In genomic region chr4:141213550-141213991, GRCh38 we compare ENCODE assay signal across 20 cellular contexts. TPM values are rescaled to one million over a fixed set of nuclear protein-coding genes. Genes with fewer than 3 reads are reported as not detected.
A peak's percentile ranks its signal among the peaks of the same experiment; 100 is the strongest.
DNase-seq lines count a peak whose midpoint lies in the region; FAIRE-seq and TF ChIP-seq lines count a peak whose summit lies in the region.
"Had no signal": no experiment of that assay in that cellular context is flagged by ENCODE, and none has a peak within 500 bp of the region (broad histone marks: within the 10 kb centered on the region; RNA-seq: fewer than 3 reads in every experiment).

No MANE protein-coding gene starts in this region.

- H3K9ac ChIP-seq in kidney (ENCODE audit: low read length in 2 of 2) (no peak overlapping the region), neuronal stem cell (ENCODE audit: low read depth, low read length, poor library complexity) (no peak overlapping the region)
- H3K9ac ChIP-seq: BLaER1 had no signal

- no peaks in the 10 kb centered on the region for H3K79me1 ChIP-seq in neuronal stem cell (ENCODE audit: low read depth, low read length)

- H3K4ac ChIP-seq in neuronal stem cell (ENCODE audit: low read length) = no peak overlapping the region

- no peak overlapping the region for H2AFZ ChIP-seq in neuronal stem cell (ENCODE audit: low read length)

- no peaks in the 10 kb centered on the region for H3K27me3 ChIP-seq in neuronal stem cell (ENCODE audit: control insufficient read depth in 3 of 3, insufficient read depth in 3 of 3, low read depth in 1 of 3, low read length in 3 of 3)
- H3K27me3 ChIP-seq: BLaER1 had no signal

- H2BK12ac ChIP-seq in neuronal stem cell (ENCODE audit: low read length) = no peak overlapping the region

- H3K4me1 Mint-ChIP-seq in chondrocyte (ENCODE audit: low read depth) = no peaks in the 10 kb centered on the region
- peaks cover 1% of the 10 kb centered on the region for H3K4me1 Mint-ChIP-seq in T-helper 2 cell treated with Interferon-gamma antibody and Interleukin-4, amounts not matched to agents 5 μg/mL and 100 μg/mL, for 36 hours (ENCODE audit: low read depth)
- H3K4me1 Mint-ChIP-seq: B cell had no signal

- H3K9me3 Mint-ChIP-seq in chondrocyte (ENCODE audit: low read depth) = no peaks in the 10 kb centered on the region
- H3K9me3 Mint-ChIP-seq in T-helper 2 cell treated with Interferon-gamma antibody and Interleukin-4, amounts not matched to agents 5 μg/mL and 100 μg/mL, for 36 hours = no peaks in the 10 kb centered on the region
- H3K9me3 Mint-ChIP-seq: CD8-positive, alpha-beta T cell had no signal

- H3K18ac ChIP-seq in neuronal stem cell (ENCODE audit: low read length) = no peak overlapping the region

- H3K27ac ChIP-seq in kidney (ENCODE audit: low read depth in 2 of 2, low read length in 2 of 2) (no peak overlapping the region), neuronal stem cell (replicated peaks; ENCODE audit: low read length) (no peak overlapping the region)
- H3K27ac ChIP-seq: BLaER1, C4-2B had no signal

- peak overlapping the region; percentile 3 for H4K8ac ChIP-seq in neuronal stem cell (ENCODE audit: low read depth, low read length)

- H3K9me3 ChIP-seq in kidney (ENCODE audit: control insufficient read depth in 1 of 2, low read length in 2 of 2) = no peaks in the 10 kb centered on the region
- H3K9me3 ChIP-seq in neuronal stem cell (replicated peaks in 1 of 2; ENCODE audit: control insufficient read depth in 2 of 2, insufficient read depth in 1 of 2, low read depth in 1 of 2, low read length in 2 of 2) = no peaks in the 10 kb centered on the region
- H3K9me3 ChIP-seq: BLaER1, Caco-2, HAP-1 had no signal

- H2BK120ac ChIP-seq in neuronal stem cell (ENCODE audit: low read depth, low read length) = no peak overlapping the region

- peak overlapping the region; percentile 53 for H2BK5ac ChIP-seq in neuronal stem cell (ENCODE audit: low read length)

- peak overlapping the region; percentile 71 for H3K14ac ChIP-seq in neuronal stem cell (ENCODE audit: low read length)

- TF ChIP-seq CTCF in chondrocyte (IDR thresholded peaks at IDR 0.05) = no peak
- TF ChIP-seq CTCF in kidney (IDR thresholded peaks at IDR 0.05; ENCODE audit: borderline replicate concordance, extremely low read depth, insufficient read depth) = no peak

- no peak for FAIRE-seq in kidney (lab: Jason Lieb, UNC)
- FAIRE-seq: G401.6, GM12892, H54 had no signal

- peaks cover 9% of the 10 kb centered on the region for H3K27me3 Mint-ChIP-seq in chondrocyte (ENCODE audit: low read depth)
- peaks cover 10% of the 10 kb centered on the region for H3K27me3 Mint-ChIP-seq in T-helper 2 cell treated with Interferon-gamma antibody and Interleukin-4, amounts not matched to agents 5 μg/mL and 100 μg/mL, for 36 hours (ENCODE audit: low read depth)

- WGBS in neuronal stem cell (ENCODE audit: extremely low coverage in 2 of 2, insufficient read length in 2 of 2, insufficient replicate concordance in 1 of 2), 2 donors = no CpG with 5 or more reads among the region's 26 CpGs

- no peak overlapping the region for H3K4me2 ChIP-seq in neuronal stem cell (ENCODE audit: insufficient read depth, low read length, poor library complexity, severe bottlenecking)
- H3K4me2 ChIP-seq: BLaER1 had no signal

- intact Hi-C loops in kidney (cut with DNase I) = no loop called here

- H3K4me1 ChIP-seq in kidney (ENCODE audit: control insufficient read depth in 1 of 2, insufficient read depth in 1 of 2, low read depth in 1 of 2, low read length in 2 of 2) (no peaks in the 10 kb centered on the region), neuronal stem cell (ENCODE audit: control insufficient read depth in 2 of 2, insufficient read depth in 1 of 2, low read depth in 1 of 2, low read length in 2 of 2) (no peaks in the 10 kb centered on the region)
- H3K4me1 ChIP-seq: BLaER1, Caco-2, HAP-1 had no signal

- no peak overlapping the region for H3K27ac Mint-ChIP-seq in chondrocyte (ENCODE audit: unreplicated experiment)
- H3K27ac Mint-ChIP-seq in T-helper 2 cell treated with Interferon-gamma antibody and Interleukin-4, amounts not matched to agents 5 μg/mL and 100 μg/mL, for 36 hours = no peak overlapping the region
- H3K27ac Mint-ChIP-seq: B cell; CD4-positive, CD25-positive, alpha-beta regulatory T cell; CD8-positive, alpha-beta T cell; HFFc6 had no signal

- H3K36me3 Mint-ChIP-seq in chondrocyte (ENCODE audit: low read depth) = no peaks in the 10 kb centered on the region
- H3K36me3 Mint-ChIP-seq in T-helper 2 cell treated with Interferon-gamma antibody and Interleukin-4, amounts not matched to agents 5 μg/mL and 100 μg/mL, for 36 hours (ENCODE audit: low read depth) = no peaks in the 10 kb centered on the region
- H3K36me3 Mint-ChIP-seq: CD4-positive, CD25-positive, alpha-beta regulatory T cell; CD8-positive, alpha-beta T cell had no signal

- no peak overlapping the region for H3K23ac ChIP-seq in neuronal stem cell (ENCODE audit: low read depth, low read length, poor library complexity)

- no peak overlapping the region for H4K91ac ChIP-seq in neuronal stem cell (ENCODE audit: low read depth, low read length, poor library complexity)

- H3K4me3 Mint-ChIP-seq in chondrocyte (ENCODE audit: unreplicated experiment) = no peak overlapping the region
- no peak overlapping the region for H3K4me3 Mint-ChIP-seq in T-helper 2 cell treated with Interferon-gamma antibody and Interleukin-4, amounts not matched to agents 5 μg/mL and 100 μg/mL, for 36 hours
- H3K4me3 Mint-ChIP-seq: B cell; CD4-positive, CD25-positive, alpha-beta regulatory T cell; CD8-positive, alpha-beta T cell; HFFc6 had no signal

- H3K4me3 ChIP-seq in kidney (ENCODE audit: low read length in 2 of 2) = no peak overlapping the region
- no peak overlapping the region for H3K4me3 ChIP-seq in neuronal stem cell (ENCODE audit: low read length in 2 of 2)
- H3K4me3 ChIP-seq: BLaER1, HAP-1 had no signal

- no peak overlapping the region for H2BK15ac ChIP-seq in neuronal stem cell (ENCODE audit: low read length)

- no peak overlapping the region for H2AK5ac ChIP-seq in neuronal stem cell (ENCODE audit: low read depth, low read length)

- H3K36me3 ChIP-seq in kidney (ENCODE audit: control insufficient read depth in 1 of 2, insufficient read depth in 2 of 2, low read length in 2 of 2) (no peaks in the 10 kb centered on the region), neuronal stem cell (replicated peaks in 1 of 2; ENCODE audit: control insufficient read depth in 2 of 2, insufficient read depth in 2 of 2, low read length in 2 of 2) (no peaks in the 10 kb centered on the region)
- H3K36me3 ChIP-seq: BLaER1, HAP-1 had no signal

- DNase-seq in chondrocyte (ENCODE audit: low spot score) (peak; percentile 87), kidney (peak; percentile 64), neuronal stem cell (ENCODE audit: low spot score) (no peak), NK-92 (lab: John Stamatoyannopoulos, UW; ENCODE audit: unreplicated experiment) (no peak), NCI-H1694 treated with DMSO at 0.1 percent for 48 hours (lab: John Stamatoyannopoulos, UW) (no peak)
- DNase-seq in T-helper 2 cell treated with Interferon-gamma antibody and Interleukin-4, amounts not matched to agents 5 μg/mL and 100 μg/mL, for 36 hours (ENCODE audit: low spot score) = no peak
- DNase-seq: CD4-positive, CD25-positive, alpha-beta regulatory T cell; CD8-positive, alpha-beta T cell; DMS153; DND-41; GOT3; HFFc6 had no signal

RNA-seq across cellular contexts. Expression of gene ZNF330, which starts 7.1 kb away (rescaled TPM):
- 19.6 to 25.9 TPM (median 25.9 TPM) in 3 replicates for total RNA-seq in chondrocyte
- 29.5 TPM for total RNA-seq in kidney
- polyA plus RNA-seq in kidney (ENCODE audit: insufficient read depth, low read depth, low replicate concordance) = 32.1 TPM
- polyA plus RNA-seq in neuronal stem cell (2013, experiment 1 of 2) = 36.3 TPM
- polyA plus RNA-seq in neuronal stem cell (2013, experiment 2 of 2) = 35.9 TPM

Comparison
In these comparisons a context has a peak if more than half of its experiments do, and no peak if none do; other contexts are left out.
1. DNase-seq: peak in chondrocyte (single experiment) and kidney (single experiment); none in neuronal stem cell (single experiment), NK-92 (single experiment), NCI-H1694 treated with DMSO at 0.1 percent for 48 hours (single experiment) and T-helper 2 cell treated with Interferon-gamma antibody and Interleukin-4, amounts not matched to agents 5 μg/mL and 100 μg/mL, for 36 hours (single experiment).